ENCODE assay signal across 10 cellular contexts in the genomic region with DNA sequence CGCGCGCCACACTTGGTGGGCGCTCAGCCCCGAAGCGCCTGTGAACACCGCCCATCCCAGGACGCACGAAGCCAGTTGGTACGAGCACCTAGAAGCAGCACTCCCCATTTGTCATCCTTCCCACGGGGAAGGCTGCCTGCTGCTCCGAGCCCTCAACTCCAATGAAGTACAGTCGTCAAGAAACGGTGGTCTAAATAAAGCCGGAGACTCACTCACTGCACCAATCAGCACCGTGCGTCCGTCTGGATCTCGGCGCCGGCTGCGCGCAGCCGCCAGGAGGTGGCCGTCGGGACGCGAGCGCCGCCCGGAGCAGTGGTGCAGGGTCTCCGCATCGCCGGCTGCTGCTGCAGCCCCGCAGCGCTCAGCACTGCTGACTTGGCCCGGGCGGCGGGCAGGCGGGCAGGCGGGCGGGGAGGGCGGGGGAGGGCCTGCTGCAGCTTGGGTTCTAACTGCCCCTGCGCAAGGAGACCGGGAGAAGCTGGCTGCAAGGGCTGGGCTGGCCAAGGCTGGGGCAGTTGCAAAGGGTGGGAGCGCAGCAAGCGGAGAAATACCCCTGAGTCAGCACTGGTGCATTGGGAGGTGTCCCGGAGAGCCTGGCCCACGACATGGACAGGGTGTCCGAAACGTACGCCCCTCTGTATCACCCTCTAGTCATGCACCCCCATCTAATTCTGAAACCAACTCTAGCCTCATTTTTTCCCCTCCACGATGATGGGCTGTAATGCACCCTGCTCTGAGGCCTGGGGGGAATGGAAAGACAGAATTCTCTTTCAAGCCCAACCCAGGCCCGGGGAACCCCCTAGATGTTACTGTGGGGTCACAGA. TPM values are rescaled to one million over a fixed set of nuclear protein-coding genes. Genes with fewer than 3 reads are reported as not detected.
A peak's percentile ranks its signal among the peaks of the same experiment; 100 is the strongest.
DNase-seq lines count a peak whose midpoint lies in the region; ATAC-seq and TF ChIP-seq lines count a peak whose summit lies in the region.
"Had no signal": no experiment of that assay in that cellular context is flagged by ENCODE, and none has a peak within 500 bp of the region (broad histone marks: within the 10 kb centered on the region; RNA-seq: fewer than 3 reads in every experiment).

No MANE protein-coding gene starts in this region.

- H3K4me3 ChIP-seq in astrocyte of the cerebellum (ENCODE audit: low read depth, low read length), result peak overlapping the region; percentile 21
- H3K4me3 ChIP-seq in kidney epithelial cell (ENCODE audit: low read depth, low read length), result peak overlapping the region; percentile 18
- H3K4me3 ChIP-seq in thoracic aorta, result peak overlapping the region; percentile 62
- H3K4me3 ChIP-seq: body of pancreas, pancreas had no signal

- peaks cover 15 to 50% of the 10 kb centered on the region in 2 donors for H3K4me1 ChIP-seq in thoracic aorta (ENCODE audit: control insufficient read depth in 1 of 2, low read depth in 2 of 2)
- H3K4me1 ChIP-seq: pancreas had no signal

- TF ChIP-seq CTCF in astrocyte of the cerebellum (IDR thresholded peaks at IDR 0.05; ENCODE audit: low read depth, low read length, missing control alignments) (peak; percentile 33), kidney epithelial cell (IDR thresholded peaks at IDR 0.05; ENCODE audit: insufficient read depth, low read length, poor library complexity, severe bottlenecking) (no peak), thoracic aorta (IDR thresholded peaks at IDR 0.05) (no peak)

- H3K36me3 ChIP-seq in kidney epithelial cell (ENCODE audit: control insufficient read depth, insufficient read depth, low read length), result no peaks in the 10 kb centered on the region
- H3K36me3 ChIP-seq in thoracic aorta, result no peaks in the 10 kb centered on the region
- H3K36me3 ChIP-seq: pancreas had no signal

- H3K27me3 ChIP-seq in kidney epithelial cell (ENCODE audit: control insufficient read depth, insufficient read depth, low read length) (peaks cover 31% of the 10 kb centered on the region), thoracic aorta (replicated peaks; ENCODE audit: insufficient read depth) (no peaks in the 10 kb centered on the region)

- no peaks in the 10 kb centered on the region for H3K9me3 ChIP-seq in thoracic aorta
- H3K9me3 ChIP-seq: body of pancreas, pancreas had no signal

- in situ Hi-C loops in astrocyte of the cerebellum (cut with HindIII; ENCODE audit: low sequenced_read_pairs), result no loop called here

- no peak for ATAC-seq in thoracic aorta (ENCODE audit: insufficient number of reproducible peaks, low FRiP score, low read depth)
- ATAC-seq in GM18511 (IDR thresholded peaks at IDR 0.05; ENCODE audit: unreplicated experiment), result no peak
- ATAC-seq in HG02938 (IDR thresholded peaks at IDR 0.05; ENCODE audit: unreplicated experiment), result no peak
- no peak for ATAC-seq in GM18870 (IDR thresholded peaks at IDR 0.05; ENCODE audit: unreplicated experiment)
- ATAC-seq: body of pancreas, pancreas had no signal

- H3K27ac ChIP-seq in thoracic aorta, result no peak overlapping the region
- H3K27ac ChIP-seq: body of pancreas, pancreas had no signal

- DNase-seq in activated T-cell treated with anti-CD3 and anti-CD28 coated beads, Interleukin-2, amount 50 U/mL, for 48 hours, result peak; percentile 44 to 50
- no peak for DNase-seq in activated T-cell treated with anti-CD3 and anti-CD28 coated beads for 4 hours
- DNase-seq in astrocyte of the cerebellum (ENCODE audit: low read depth), result no peak
- DNase-seq in kidney epithelial cell (ENCODE audit: low read depth), result no peak
- DNase-seq in thoracic aorta (ENCODE audit: low spot score), result no peak
- DNase-seq: pancreas had no signal

RNA-seq across cellular contexts. Expression of a gene that starts 35.8 kb away (rescaled TPM):
- 24.4 and 26.3 TPM in 2 replicates for total RNA-seq in kidney epithelial cell
- total RNA-seq in thoracic aorta, result 10 to 100 TPM; 57.8 to 80.6 TPM

Comparison
In these comparisons a context has a peak if more than half of its experiments do, and no peak if none do; other contexts are left out.
1. DNase-seq: peak in activated T-cell treated with anti-CD3 and anti-CD28 coated beads, Interleukin-2, amount 50 U/mL, for 48 hours (2 of 2); none in activated T-cell treated with anti-CD3 and anti-CD28 coated beads for 4 hours (single experiment), astrocyte of the cerebellum (single experiment), kidney epithelial cell (single experiment) and thoracic aorta (single experiment).
2. Peak in every context shown above with its lines, with median percentiles within 50 percentile points of each other: H3K4me3 ChIP-seq.